In the genomic region with DNA sequence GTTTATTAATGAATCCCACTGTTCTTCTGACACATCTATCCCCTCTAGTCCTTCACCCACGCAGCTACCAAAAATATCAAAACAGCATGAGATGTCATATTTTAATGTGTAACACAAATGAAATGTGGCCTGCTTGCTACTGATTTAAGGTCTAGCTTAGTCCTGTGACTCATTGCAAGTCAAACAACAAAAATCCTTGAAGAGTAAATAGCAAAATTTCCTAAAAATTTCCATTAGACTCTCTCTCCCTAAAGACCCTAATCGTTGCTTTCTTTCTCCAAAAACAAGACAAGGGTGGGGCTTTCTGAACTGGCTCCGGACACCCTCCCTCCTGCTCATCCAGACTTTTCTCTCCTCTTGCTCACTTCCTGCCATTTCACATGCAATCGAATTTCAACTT, we compare ENCODE assay signal across 25 cellular contexts.
DNase-seq lines count a peak whose midpoint lies in the region; TF ChIP-seq lines count a peak whose summit lies in the region.
"Had no signal": no experiment of that assay in that cellular context is flagged by ENCODE, and none has a peak within 500 bp of the region (broad histone marks: within the 10 kb centered on the region; RNA-seq: fewer than 3 reads in every experiment).

No MANE protein-coding gene starts in this region.

- no peaks in the 10 kb centered on the region for H3K27me3 Mint-ChIP-seq in chondrocyte (ENCODE audit: low read depth)
- H3K27me3 Mint-ChIP-seq: activated CD8-positive, alpha-beta memory T cell treated with anti-CD3 and anti-CD28 coated beads, Interleukin-2, amount 10 ng/mL, durations not matched to agents 7 days and 5 days had no signal

- no peaks in the 10 kb centered on the region for H3K9me3 ChIP-seq in effector memory CD4-positive, alpha-beta T cell (ENCODE audit: control insufficient read depth, low read length)
- H3K9me3 ChIP-seq: body of pancreas, ovary had no signal

- peaks cover 21% of the 10 kb centered on the region for H3K4me1 Mint-ChIP-seq in chondrocyte (ENCODE audit: low read depth)
- H3K4me1 Mint-ChIP-seq: stimulated activated effector memory CD8-positive, alpha-beta T cell treated with anti-CD3 and anti-CD28 coated beads, Interleukin-12 subunit alpha, Interleukin-12 subunit beta, amount 100 ng/mL, for 72 hours had no signal

- no peaks in the 10 kb centered on the region for H3K4me1 ChIP-seq in effector memory CD4-positive, alpha-beta T cell (ENCODE audit: control insufficient read depth, insufficient read depth, low read length, poor library complexity, severe bottlenecking)
- H3K4me1 ChIP-seq: body of pancreas had no signal

- no peaks in the 10 kb centered on the region for H3K36me3 ChIP-seq in effector memory CD4-positive, alpha-beta T cell (ENCODE audit: control insufficient read depth, insufficient read depth, low read length)
- H3K36me3 ChIP-seq: ovary had no signal

- H3K27ac ChIP-seq in effector memory CD4-positive, alpha-beta T cell (ENCODE audit: insufficient read depth, low read length, poor library complexity, severe bottlenecking), result no peak overlapping the region
- H3K27ac ChIP-seq: body of pancreas, ovary had no signal

- no peak overlapping the region for H3K4me3 ChIP-seq in effector memory CD4-positive, alpha-beta T cell (ENCODE audit: insufficient read depth, low read depth, low read length, poor library complexity, severe bottlenecking)
- H3K4me3 ChIP-seq: body of pancreas, ovary had no signal

- H3K27me3 ChIP-seq in effector memory CD4-positive, alpha-beta T cell (replicated peaks; ENCODE audit: control insufficient read depth, insufficient read depth, low read length, poor library complexity, severe bottlenecking), result peaks cover 5% of the 10 kb centered on the region
- H3K27me3 ChIP-seq: body of pancreas, ovary had no signal

- DNase-seq in AG08396 (ENCODE audit: low spot score) (peak; percentile 33), HS-5 (ENCODE audit: low read depth) (peak; percentile 10), chondrocyte (ENCODE audit: low spot score) (no peak), myocyte (ENCODE audit: low read depth) (peak; percentile 19), GM20000 (ENCODE audit: low spot score) (no peak), NAMALWA (ENCODE audit: low spot score) (no peak), NCI-H2107 (lab: John Stamatoyannopoulos, UW) (no peak)
- DNase-seq in effector memory CD4-positive, alpha-beta T cell, result no peak
- DNase-seq: activated CD4-positive, CD25-positive, alpha-beta regulatory T cell treated with anti-CD3 and anti-CD28 coated beads, Interleukin-2, amount 50 U/mL, for 72 hours; activated CD8-positive, alpha-beta memory T cell treated with anti-CD3 and anti-CD28 coated beads, Interleukin-2, amount 10 ng/mL, durations not matched to agents 7 days and 5 days; body of pancreas; CD8-positive, alpha-beta T cell; DMS153; H7; left colon; mesendoderm; naive thymus-derived CD8-positive, alpha-beta T cell; NCI-H1417 treated with DMSO at 0.1 percent for 48 hours; NCI-H2171; NCI-H526; ovary; right cardiac atrium; SW 1271 had no signal

- peak overlapping the region; percentile 69 for H3K27ac Mint-ChIP-seq in chondrocyte (ENCODE audit: unreplicated experiment)
- H3K27ac Mint-ChIP-seq: activated CD8-positive, alpha-beta memory T cell treated with anti-CD3 and anti-CD28 coated beads, Interleukin-2, amount 10 ng/mL, durations not matched to agents 7 days and 5 days; activated naive CD4-positive, alpha-beta T cell treated with anti-CD3 and anti-CD28 coated beads, Interleukin-2, amount 50 U/mL, for 72 hours; CD8-positive, alpha-beta T cell; stimulated activated effector memory CD8-positive, alpha-beta T cell treated with anti-CD3 and anti-CD28 coated beads, Interleukin-12 subunit alpha, Interleukin-12 subunit beta, amount 100 ng/mL, for 72 hours had no signal

- H3K36me3 Mint-ChIP-seq in chondrocyte (ENCODE audit: low read depth), result no peaks in the 10 kb centered on the region
- H3K36me3 Mint-ChIP-seq: activated CD8-positive, alpha-beta memory T cell treated with anti-CD3 and anti-CD28 coated beads, Interleukin-2, amount 10 ng/mL, durations not matched to agents 7 days and 5 days; activated naive CD4-positive, alpha-beta T cell treated with anti-CD3 and anti-CD28 coated beads, Interleukin-2, amount 50 U/mL, for 72 hours; CD8-positive, alpha-beta T cell; naive thymus-derived CD8-positive, alpha-beta T cell; stimulated activated effector memory CD8-positive, alpha-beta T cell treated with anti-CD3 and anti-CD28 coated beads, Interleukin-12 subunit alpha, Interleukin-12 subunit beta, amount 100 ng/mL, for 72 hours had no signal

- no peak for TF ChIP-seq CTCF in chondrocyte (IDR thresholded peaks at IDR 0.05)
- TF ChIP-seq CTCF in GM20000 (IDR thresholded peaks at IDR 0.05; ENCODE audit: extremely low read depth, missing control alignments), result no peak

- H3K4me3 Mint-ChIP-seq in chondrocyte (ENCODE audit: unreplicated experiment), result no peak overlapping the region
- H3K4me3 Mint-ChIP-seq: activated CD8-positive, alpha-beta memory T cell treated with anti-CD3 and anti-CD28 coated beads, Interleukin-2, amount 10 ng/mL, durations not matched to agents 7 days and 5 days; CD8-positive, alpha-beta T cell; naive thymus-derived CD8-positive, alpha-beta T cell; stimulated activated effector memory CD8-positive, alpha-beta T cell treated with anti-CD3 and anti-CD28 coated beads, Interleukin-12 subunit alpha, Interleukin-12 subunit beta, amount 100 ng/mL, for 72 hours had no signal

- H3K9me3 Mint-ChIP-seq in chondrocyte (ENCODE audit: low read depth), result peaks cover 13% of the 10 kb centered on the region
- H3K9me3 Mint-ChIP-seq: CD8-positive, alpha-beta T cell; stimulated activated effector memory CD8-positive, alpha-beta T cell treated with anti-CD3 and anti-CD28 coated beads, Interleukin-12 subunit alpha, Interleukin-12 subunit beta, amount 100 ng/mL, for 72 hours had no signal

Comparison
In these comparisons a context has a peak if more than half of its experiments do, and no peak if none do; other contexts are left out.
1. DNase-seq: peak in AG08396 (single experiment), HS-5 (single experiment) and myocyte (single experiment); none in chondrocyte (single experiment), effector memory CD4-positive, alpha-beta T cell (0 of 3), GM20000 (single experiment), NAMALWA (single experiment) and NCI-H2107 (single experiment).